Comparison of ENCODE assay signal across 18 cellular contexts in genomic region chr10:100534726-100535125, GRCh38. TPM values are rescaled to one million over a fixed set of nuclear protein-coding genes. Genes with fewer than 3 reads are reported as not detected.
A peak's percentile ranks its signal among the peaks of the same experiment; 100 is the strongest.
DNase-seq lines count a peak whose midpoint lies in the region; ATAC-seq, FAIRE-seq and TF ChIP-seq lines count a peak whose summit lies in the region.
"Had no signal": no experiment of that assay in that cellular context is flagged by ENCODE, and none has a peak within 500 bp of the region (broad histone marks: within the 10 kb centered on the region; RNA-seq: fewer than 3 reads in every experiment).

No MANE protein-coding gene starts in this region.

- H3K79me2 ChIP-seq in HepG2 (ENCODE audit: insufficient read depth, low read length) (peaks cover 35% of the 10 kb centered on the region), K562 (ENCODE audit: control insufficient read depth, insufficient read depth, low read length) (peaks cover 30% of the 10 kb centered on the region)

- DNase-seq in HepG2 (ENCODE audit: low spot score) (no peak), right lobe of liver (no peak), NAMALWA (ENCODE audit: low spot score) (peak; percentile 28), K562 (ENCODE audit: extremely low read depth in 1 of 4, low spot score in 3 of 4) (no peak), NCI-H1105 treated with DMSO at 0.1 percent for 48 hours (lab: John Stamatoyannopoulos, UW) (no peak)
- DNase-seq: activated T-cell treated with anti-CD3 and anti-CD28 coated beads for 4 hours; AML-193; DMS153; effector CD4-positive, alpha-beta T cell; MG63; NCI-H2081; NCI-H748 treated with DMSO at 0.1 percent for 48 hours; stimulated activated CD4-positive, alpha-beta T cell treated with anti-CD3 and anti-CD28 coated beads, Interleukin-12 subunit alpha, Interleukin-12 subunit beta, amount 100 ng/mL, for 4 hours; T-helper 2 cell had no signal

- H2AFZ ChIP-seq in HepG2 (ENCODE audit: low read length) (peak overlapping the region; percentile 97), K562 (ENCODE audit: low read depth, low read length) (peak overlapping the region; percentile 96)

- TF ChIP-seq EP300 in HepG2 (IDR thresholded peaks at IDR 0.05; ENCODE audit: low read depth in 2 of 2, low read length in 2 of 2) (no peak), HepG2 (CRISPR knock-in tag; IDR thresholded peaks at IDR 0.05; ENCODE audit: borderline replicate concordance) (no peak), K562 (IDR thresholded peaks at IDR 0.05; ENCODE audit: low read length) (no peak)

- no peak overlapping the region for H3K9ac ChIP-seq in HepG2 (ENCODE audit: insufficient read depth, low read depth, low read length)
- H3K9ac ChIP-seq in K562 (ENCODE audit: insufficient read depth in 1 of 2, low read depth in 2 of 2, low read length in 2 of 2) = no peak overlapping the region

- TF ChIP-seq POLR2A in HepG2 (IDR thresholded peaks at IDR 0.05; ENCODE audit: insufficient read depth in 1 of 2, low read depth in 2 of 2, low read length in 2 of 2) (no peak), right lobe of liver (IDR thresholded peaks at IDR 0.05) (no peak), K562 (conservative IDR thresholded peaks at IDR 0.05) (no peak)

- H3K4me2 ChIP-seq in HepG2 (ENCODE audit: low read depth, low read length) = peak overlapping the region; percentile 81; the same call in 1 of the 2 replicates
- H3K4me2 ChIP-seq in K562 (ENCODE audit: insufficient read depth, low read length) = no peak overlapping the region; the same call in 1 of the 2 replicates

- no peak for FAIRE-seq in HepG2 (lab: Jason Lieb, UNC)
- no peak for FAIRE-seq in K562 (lab: Jason Lieb, UNC)

- H3K9me1 ChIP-seq in K562 (ENCODE audit: control insufficient read depth, insufficient read depth, low read length) = no peaks in the 10 kb centered on the region

- intact Hi-C loops in HepG2 (cut with micrococcal nuclease; ENCODE audit: unreplicated experiment) (no loop called here), right lobe of liver (cut with DNase I) (no loop called here), K562 (cut with micrococcal nuclease) (no loop called here)

- BruUV-seq in HepG2 (replicated peaks; lab: Mats Ljungman, UMichigan) (no TSS peak), K562 (replicated peaks; lab: Mats Ljungman, UMichigan) (no TSS peak)

- TF ChIP-seq RAD21 in HepG2 (CRISPR knock-in tag; IDR thresholded peaks at IDR 0.05) (no peak), K562 (CRISPR knock-in tag; conservative IDR thresholded peaks at IDR 0.05 in 1 of 2, IDR thresholded peaks at IDR 0.05 in 1 of 2) (no peak)

- H3K4me1 ChIP-seq in HepG2 (ENCODE audit: insufficient read depth, low read length) (peaks cover 41% of the 10 kb centered on the region), right lobe of liver (peaks cover 0 to 17% (median 4%) of the 10 kb centered on the region in 4 donors), K562 (replicated peaks in 1 of 2; ENCODE audit: control insufficient read depth in 2 of 2, insufficient read depth in 2 of 2, low read length in 2 of 2) (peaks cover 0 to 8% of the 10 kb centered on the region in 2 experiments; a peak in 3 of 5 replicates)

- peaks cover 4 to 20% of the 10 kb centered on the region in 2 experiments for H3K36me3 ChIP-seq in HepG2 (replicated peaks in 1 of 2; ENCODE audit: control insufficient read depth in 1 of 2, insufficient read depth in 2 of 2, low read length in 2 of 2)
- peaks cover 0 to 10% (median 4%) of the 10 kb centered on the region in 4 donors for H3K36me3 ChIP-seq in right lobe of liver
- H3K36me3 ChIP-seq in K562 (ENCODE audit: control insufficient read depth, insufficient read depth, low read length) = peaks cover 17% of the 10 kb centered on the region

- POLR2A ChIA-PET in HepG2 (lab: Yijun Ruan, JAX) = interaction anchor here (1.0 to 1.4 kb wide), 5 partner anchors 16 to 341 kb away, joined by 3 to 22 read pairs (median 3); no protein-coding TSS in a partner anchor
- POLR2A ChIA-PET in K562 (lab: Yijun Ruan, JAX) = interaction anchor here (0.7 to 1.0 kb wide), 2 partner anchors 10 to 161 kb away, joined by 3 to 4 read pairs; no protein-coding TSS in a partner anchor

- ATAC-seq in HepG2 (no peak), right lobe of liver (no peak), K562 (no peak), HG03521 (IDR thresholded peaks at IDR 0.05; ENCODE audit: unreplicated experiment) (no peak), GM21723 (IDR thresholded peaks at IDR 0.05; ENCODE audit: unreplicated experiment) (no peak), GM19023 (IDR thresholded peaks at IDR 0.05; ENCODE audit: unreplicated experiment) (no peak)

- no peak for TF ChIP-seq CTCF in HepG2 (CRISPR knock-in tag; IDR thresholded peaks at IDR 0.05)
- no peak for TF ChIP-seq CTCF in right lobe of liver (IDR thresholded peaks at IDR 0.05)
- no peak for TF ChIP-seq CTCF in K562 (IDR thresholded peaks at IDR 0.05 in 2 of 3, conservative IDR thresholded peaks at IDR 0.05 in 1 of 3; ENCODE audit: insufficient read depth in 2 of 3, low read depth in 1 of 3, low read length in 3 of 3)

- H3K27me3 ChIP-seq in HepG2 (ENCODE audit: control insufficient read depth in 1 of 2, insufficient read depth in 2 of 2, low read length in 2 of 2) (no peaks in the 10 kb centered on the region; a peak in 1 of 5 replicates), right lobe of liver (no peaks in the 10 kb centered on the region), K562 (ENCODE audit: control insufficient read depth in 2 of 2, insufficient read depth in 2 of 2, low read length in 2 of 2) (no peaks in the 10 kb centered on the region)
- H3K27me3 ChIP-seq: cardiac muscle cell, MG63 had no signal

- no peak overlapping the region for H3K4me3 ChIP-seq in HepG2 (replicated peaks in 1 of 3; ENCODE audit: insufficient read depth in 1 of 3, low read depth in 2 of 3, low read length in 3 of 3)
- H3K4me3 ChIP-seq in right lobe of liver = no peak overlapping the region
- no peak overlapping the region for H3K4me3 ChIP-seq in K562

- H3K27ac ChIP-seq in HepG2 (ENCODE audit: extremely low read length, insufficient read depth, low read length) (no peak overlapping the region), right lobe of liver (no peak overlapping the region), K562 (ENCODE audit: extremely low read depth, low read depth, low read length) (no peak overlapping the region)
- H3K27ac ChIP-seq: cardiac muscle cell had no signal

- in situ Hi-C loops in HepG2 (cut with HindIII; ENCODE audit: extremely low pct_ligation_motif_present, low pct_unique_long_range_greater_than_20kb) = no loop called here
- in situ Hi-C loops in K562 (cut with MboI) = no loop called here

- H4K20me1 ChIP-seq in HepG2 (ENCODE audit: insufficient read depth, low read length) (no peaks in the 10 kb centered on the region), K562 (replicated peaks; ENCODE audit: control insufficient read depth, insufficient read depth, low read length) (no peaks in the 10 kb centered on the region)

- 14% methylated on average over 2 of the region's 2 CpGs for WGBS in HepG2 (ENCODE audit: low lambda C conversion rate)
- WGBS in right lobe of liver (ENCODE audit: insufficient coverage, low coverage, low lambda C conversion rate, missing lambda C conversion rate) = 30% methylated on average over 2 of the region's 2 CpGs
- 9% methylated on average over 2 of the region's 2 CpGs for WGBS in K562 (ENCODE audit: insufficient coverage, low coverage, missing lambda C conversion rate)

- no peaks in the 10 kb centered on the region for H3K9me3 ChIP-seq in HepG2 (ENCODE audit: low read length)
- no peaks in the 10 kb centered on the region for H3K9me3 ChIP-seq in right lobe of liver
- no peaks in the 10 kb centered on the region; the same call in 1 of the 2 replicates for H3K9me3 ChIP-seq in K562 (replicated peaks; ENCODE audit: control insufficient read depth, insufficient read depth, low read depth, low read length)
- H3K9me3 ChIP-seq: MG63 had no signal

- CTCF ChIA-PET in HepG2 (lab: Yijun Ruan, JAX; ENCODE audit: low intra/inter-chr PET ratio, low total read pairs) = no interaction called here
- CTCF ChIA-PET in K562 (lab: Yijun Ruan, JAX; ENCODE audit: low intra/inter-chr PET ratio) = no interaction called here

RNA-seq across cellular contexts. Expression of gene HIF1AN, which starts 1.0 kb away (rescaled TPM):
- total RNA-seq in HepG2 (2016; rRNA removed; fragmentation: Illumina TruSeq; extraction: Trizol) = 10.7 and 14.9 TPM in 2 replicates
- total RNA-seq in HepG2 (2016; cell fraction: cytosol; rRNA removed; fragmentation: Illumina TruSeq; extraction: Trizol; ENCODE audit: low read depth) = 1.8 and 3.2 TPM in 2 replicates
- total RNA-seq in HepG2 (2016; cell fraction: insoluble cytoplasmic fraction; rRNA removed; fragmentation: Illumina TruSeq; extraction: Trizol) = 9.8 and 13.6 TPM in 2 replicates
- total RNA-seq in HepG2 (2016; cell fraction: membrane; rRNA removed; fragmentation: Illumina TruSeq; extraction: Trizol) = 5.8 TPM in 2 replicates
- 13.2 and 14.7 TPM in 2 replicates for total RNA-seq in HepG2 (2016; cell fraction: nucleus; rRNA removed; fragmentation: Illumina TruSeq; extraction: Trizol)
- polyA plus RNA-seq in HepG2 (2011; rRNA removed) = 8.0 and 8.6 TPM in 2 replicates
- 4.9 and 6.1 TPM in 2 replicates for polyA plus RNA-seq in HepG2 (2011; cell fraction: cytosol; rRNA removed)
- polyA plus RNA-seq in HepG2 (2011; cell fraction: nucleus; rRNA removed) = 14.4 and 18.5 TPM in 2 replicates
- polyA plus RNA-seq in HepG2 (2012) = 23.1 and 33.4 TPM in 2 replicates
- polyA plus RNA-seq in HepG2 (2016; cell fraction: cytosol; fragmentation: Illumina TruSeq; extraction: Trizol; ENCODE audit: low read depth) = 3.9 TPM in 2 replicates
- 25.9 and 28.8 TPM in 2 replicates for polyA plus RNA-seq in HepG2 (2016; cell fraction: insoluble cytoplasmic fraction; fragmentation: Illumina TruSeq; extraction: Trizol; ENCODE audit: low read depth)
- polyA plus RNA-seq in HepG2 (2016; cell fraction: membrane; fragmentation: Illumina TruSeq; extraction: Trizol; ENCODE audit: low read depth) = 5.7 and 6.4 TPM in 2 replicates
- polyA plus RNA-seq in HepG2 (2016; cell fraction: nucleus; fragmentation: Illumina TruSeq; extraction: Trizol; ENCODE audit: insufficient read depth, low read depth) = 26.1 and 28.9 TPM in 2 replicates
- polyA minus RNA-seq in HepG2 (2011; rRNA and poly(A)+ RNA removed; ENCODE audit: low replicate concordance) = 22.3 TPM in 2 replicates
- polyA minus RNA-seq in HepG2 (2011; cell fraction: cytosol; rRNA and poly(A)+ RNA removed) = 6.8 and 7.3 TPM in 2 replicates
- 19.8 and 25.9 TPM in 2 replicates for polyA minus RNA-seq in HepG2 (2011; cell fraction: nucleus; rRNA and poly(A)+ RNA removed)
- 10 to 100 TPM in 3 of 6 experiments, 1 to 10 TPM in 3; 4.5 to 13.9 (median 11.3) TPM for total RNA-seq in right lobe of liver
- total RNA-seq in K562 (2011; cell fraction: chromatin; rRNA removed; ENCODE audit: low replicate concordance) = 28.9 and 30.4 TPM in 2 replicates
- 12.9 and 13.3 TPM in 2 replicates for total RNA-seq in K562 (2011; cell fraction: nucleolus; rRNA removed)
- total RNA-seq in K562 (2011; cell fraction: nucleoplasm; rRNA removed) = 23.5 and 34.9 TPM in 2 replicates
- total RNA-seq in K562 (2014; rRNA removed) = 3.1 and 3.8 TPM in 2 replicates
- 11.1 and 14.1 TPM in 2 replicates for total RNA-seq in K562 (2014; rRNA removed; fragmentation: Illumina TruSeq; extraction: Trizol)
- total RNA-seq in K562 (2015; rRNA removed; fragmentation: Illumina TruSeq; extraction: Trizol) = 10.6 and 11.6 TPM in 2 replicates
- total RNA-seq in K562 (2021) = 16.8 and 19.1 TPM in 2 replicates
- 5.1 and 8.5 TPM in 2 replicates for polyA plus RNA-seq in K562 (2011; rRNA removed)
- 3.3 and 4.8 TPM in 2 replicates for polyA plus RNA-seq in K562 (2011; cell fraction: cytosol; rRNA removed)
- 9.0 and 10.7 TPM in 2 replicates for polyA plus RNA-seq in K562 (2011; cell fraction: nucleus; rRNA removed)
- polyA plus RNA-seq in K562 (2012) = 9.0 and 10.2 TPM in 2 replicates
- 6.7 and 7.1 TPM in 2 replicates for polyA plus RNA-seq in K562 (2014; fragmentation: Illumina TruSeq; extraction: Trizol)
- polyA plus RNA-seq in K562 (2014; fragmentation: Nextera tagmentation; extraction: Ambion mirVana) = 1 to 10 TPM; 1.2 to 1.7 TPM
- polyA plus RNA-seq in K562 (2014; rRNA removed) = 4.3 and 6.9 TPM in 2 replicates
- 10.1 and 11.4 TPM in 2 replicates for polyA minus RNA-seq in K562 (2011; rRNA and poly(A)+ RNA removed)
- polyA minus RNA-seq in K562 (2011; cell fraction: cytosol; rRNA and poly(A)+ RNA removed) = 3.3 and 3.6 TPM in 2 replicates
- polyA minus RNA-seq in K562 (2011; cell fraction: nucleus; rRNA and poly(A)+ RNA removed) = 5.3 and 9.0 TPM in 2 replicates

RNA-seq across cellular contexts. Expression of gene NDUFB8, which starts 5.1 kb away (rescaled TPM):
- total RNA-seq in HepG2 (2016; rRNA removed; fragmentation: Illumina TruSeq; extraction: Trizol) (216 and 222 TPM in 2 replicates), right lobe of liver (100 to 1,000 TPM in 3 of 6 experiments, 10 to 100 TPM in 3; 93.6 to 125 (median 99.3) TPM), K562 (2014; rRNA removed) (262 and 285 TPM in 2 replicates), K562 (2014; rRNA removed; fragmentation: Illumina TruSeq; extraction: Trizol) (129 and 131 TPM in 2 replicates), K562 (2015; rRNA removed; fragmentation: Illumina TruSeq; extraction: Trizol) (188 and 199 TPM in 2 replicates), K562 (2021) (146 and 154 TPM in 2 replicates)
- 214 and 229 TPM in 2 replicates for total RNA-seq in HepG2 (2016; cell fraction: cytosol; rRNA removed; fragmentation: Illumina TruSeq; extraction: Trizol; ENCODE audit: low read depth)
- total RNA-seq in HepG2 (2016; cell fraction: insoluble cytoplasmic fraction; rRNA removed; fragmentation: Illumina TruSeq; extraction: Trizol) = 217 and 240 TPM in 2 replicates
- total RNA-seq in HepG2 (2016; cell fraction: membrane; rRNA removed; fragmentation: Illumina TruSeq; extraction: Trizol) = 124 and 145 TPM in 2 replicates
- total RNA-seq in HepG2 (2016; cell fraction: nucleus; rRNA removed; fragmentation: Illumina TruSeq; extraction: Trizol) = 85.9 and 90.2 TPM in 2 replicates
- polyA plus RNA-seq in HepG2 (2011; rRNA removed) (197 and 210 TPM in 2 replicates), K562 (2011; rRNA removed) (176 and 195 TPM in 2 replicates), K562 (2014; fragmentation: Illumina TruSeq; extraction: Trizol) (149 and 201 TPM in 2 replicates), K562 (2014; fragmentation: Nextera tagmentation; extraction: Ambion mirVana) (100 to 1,000 TPM; 307 to 360 TPM), K562 (2014; rRNA removed) (307 and 321 TPM in 2 replicates)
- polyA plus RNA-seq in HepG2 (2011; cell fraction: cytosol; rRNA removed) = 254 and 343 TPM in 2 replicates
- 99.7 and 123 TPM in 2 replicates for polyA plus RNA-seq in HepG2 (2011; cell fraction: nucleus; rRNA removed)
- polyA plus RNA-seq in HepG2 (2012) = 111 and 145 TPM in 2 replicates
- 227 and 238 TPM in 2 replicates for polyA plus RNA-seq in HepG2 (2016; cell fraction: cytosol; fragmentation: Illumina TruSeq; extraction: Trizol; ENCODE audit: low read depth)
- 243 and 299 TPM in 2 replicates for polyA plus RNA-seq in HepG2 (2016; cell fraction: insoluble cytoplasmic fraction; fragmentation: Illumina TruSeq; extraction: Trizol; ENCODE audit: low read depth)
- 128 and 140 TPM in 2 replicates for polyA plus RNA-seq in HepG2 (2016; cell fraction: membrane; fragmentation: Illumina TruSeq; extraction: Trizol; ENCODE audit: low read depth)
- polyA plus RNA-seq in HepG2 (2016; cell fraction: nucleus; fragmentation: Illumina TruSeq; extraction: Trizol; ENCODE audit: insufficient read depth, low read depth) = 156 and 175 TPM in 2 replicates
- polyA minus RNA-seq in HepG2 (2011; rRNA and poly(A)+ RNA removed; ENCODE audit: low replicate concordance) = 152 and 277 TPM in 2 replicates
- 35.1 and 42.8 TPM in 2 replicates for polyA minus RNA-seq in HepG2 (2011; cell fraction: cytosol; rRNA and poly(A)+ RNA removed)
- polyA minus RNA-seq in HepG2 (2011; cell fraction: nucleus; rRNA and poly(A)+ RNA removed) = 39.4 and 47.6 TPM in 2 replicates
- total RNA-seq in K562 (2011; cell fraction: chromatin; rRNA removed; ENCODE audit: low replicate concordance) = 63.2 and 102 TPM in 2 replicates
- 118 and 126 TPM in 2 replicates for total RNA-seq in K562 (2011; cell fraction: nucleolus; rRNA removed)
- total RNA-seq in K562 (2011; cell fraction: nucleoplasm; rRNA removed) = 95.7 and 98.5 TPM in 2 replicates
- 335 and 444 TPM in 2 replicates for polyA plus RNA-seq in K562 (2011; cell fraction: cytosol; rRNA removed)
- polyA plus RNA-seq in K562 (2011; cell fraction: nucleus; rRNA removed) = 122 and 141 TPM in 2 replicates
- polyA plus RNA-seq in K562 (2012) = 130 and 201 TPM in 2 replicates
- 97.2 and 106 TPM in 2 replicates for polyA minus RNA-seq in K562 (2011; rRNA and poly(A)+ RNA removed)
- 29.7 and 38.8 TPM in 2 replicates for polyA minus RNA-seq in K562 (2011; cell fraction: cytosol; rRNA and poly(A)+ RNA removed)
- 31.5 and 44.4 TPM in 2 replicates for polyA minus RNA-seq in K562 (2011; cell fraction: nucleus; rRNA and poly(A)+ RNA removed)

RNA-seq across cellular contexts. Expression of gene SEC31B, which starts 15.1 kb away (rescaled TPM):
- total RNA-seq in HepG2 (2016; rRNA removed; fragmentation: Illumina TruSeq; extraction: Trizol) = 0.56 and 2.0 TPM in 2 replicates
- total RNA-seq in HepG2 (2016; cell fraction: cytosol; rRNA removed; fragmentation: Illumina TruSeq; extraction: Trizol; ENCODE audit: low read depth) = 0.10 and 0.35 TPM in 2 replicates
- 0.28 and 2.1 TPM in 2 replicates for total RNA-seq in HepG2 (2016; cell fraction: insoluble cytoplasmic fraction; rRNA removed; fragmentation: Illumina TruSeq; extraction: Trizol)
- 0.41 and 0.43 TPM in 2 replicates for total RNA-seq in HepG2 (2016; cell fraction: membrane; rRNA removed; fragmentation: Illumina TruSeq; extraction: Trizol)
- 3.6 and 4.9 TPM in 2 replicates for total RNA-seq in HepG2 (2016; cell fraction: nucleus; rRNA removed; fragmentation: Illumina TruSeq; extraction: Trizol)
- polyA plus RNA-seq in HepG2 (2011; rRNA removed) = 8.3 and 9.0 TPM in 2 replicates
- 1.0 and 1.1 TPM in 2 replicates for polyA plus RNA-seq in HepG2 (2011; cell fraction: cytosol; rRNA removed)
- 61.2 and 63.8 TPM in 2 replicates for polyA plus RNA-seq in HepG2 (2011; cell fraction: nucleus; rRNA removed)
- polyA plus RNA-seq in HepG2 (2012) = 4.3 and 7.1 TPM in 2 replicates
- polyA plus RNA-seq in HepG2 (2016; cell fraction: cytosol; fragmentation: Illumina TruSeq; extraction: Trizol; ENCODE audit: low read depth) = 0.03 and 0.17 TPM in 2 replicates
- polyA plus RNA-seq in HepG2 (2016; cell fraction: insoluble cytoplasmic fraction; fragmentation: Illumina TruSeq; extraction: Trizol; ENCODE audit: low read depth) = 0.17 and 0.28 TPM in 2 replicates
- 0.06 TPM in 1 of 2 replicates, not detected in the other for polyA plus RNA-seq in HepG2 (2016; cell fraction: membrane; fragmentation: Illumina TruSeq; extraction: Trizol; ENCODE audit: low read depth)
- 12.1 and 14.5 TPM in 2 replicates for polyA plus RNA-seq in HepG2 (2016; cell fraction: nucleus; fragmentation: Illumina TruSeq; extraction: Trizol; ENCODE audit: insufficient read depth, low read depth)
- 5.4 and 6.4 TPM in 2 replicates for polyA minus RNA-seq in HepG2 (2011; rRNA and poly(A)+ RNA removed; ENCODE audit: low replicate concordance)
- polyA minus RNA-seq in HepG2 (2011; cell fraction: cytosol; rRNA and poly(A)+ RNA removed) = not detected in 2 replicates
- 16.1 and 18.5 TPM in 2 replicates for polyA minus RNA-seq in HepG2 (2011; cell fraction: nucleus; rRNA and poly(A)+ RNA removed)
- 1 to 10 TPM; 2.4 to 9.1 (median 4.7) TPM for total RNA-seq in right lobe of liver
- total RNA-seq in K562 (2011; cell fraction: chromatin; rRNA removed; ENCODE audit: low replicate concordance) = 69.2 and 102 TPM in 2 replicates
- total RNA-seq in K562 (2011; cell fraction: nucleolus; rRNA removed) = 39.9 and 43.8 TPM in 2 replicates
- 50.3 and 57.0 TPM in 2 replicates for total RNA-seq in K562 (2011; cell fraction: nucleoplasm; rRNA removed)
- total RNA-seq in K562 (2014; rRNA removed) = 0.91 and 1.3 TPM in 2 replicates
- 1.5 and 1.6 TPM in 2 replicates for total RNA-seq in K562 (2014; rRNA removed; fragmentation: Illumina TruSeq; extraction: Trizol)
- total RNA-seq in K562 (2015; rRNA removed; fragmentation: Illumina TruSeq; extraction: Trizol) = 1.2 and 1.5 TPM in 2 replicates
- 4.2 and 4.6 TPM in 2 replicates for total RNA-seq in K562 (2021)
- polyA plus RNA-seq in K562 (2011; rRNA removed) = 7.0 and 14.6 TPM in 2 replicates
- 2.5 and 4.6 TPM in 2 replicates for polyA plus RNA-seq in K562 (2011; cell fraction: cytosol; rRNA removed)
- 107 and 125 TPM in 2 replicates for polyA plus RNA-seq in K562 (2011; cell fraction: nucleus; rRNA removed)
- 4.4 and 17.7 TPM in 2 replicates for polyA plus RNA-seq in K562 (2012)
- 3.4 and 5.1 TPM in 2 replicates for polyA plus RNA-seq in K562 (2014; fragmentation: Illumina TruSeq; extraction: Trizol)
- polyA plus RNA-seq in K562 (2014; fragmentation: Nextera tagmentation; extraction: Ambion mirVana) = 1 to 10 TPM; 1.2 to 2.4 TPM
- polyA plus RNA-seq in K562 (2014; rRNA removed) = 5.9 and 7.2 TPM in 2 replicates
- 4.2 and 4.7 TPM in 2 replicates for polyA minus RNA-seq in K562 (2011; rRNA and poly(A)+ RNA removed)
- polyA minus RNA-seq in K562 (2011; cell fraction: cytosol; rRNA and poly(A)+ RNA removed) = 1.0 and 1.1 TPM in 2 replicates
- polyA minus RNA-seq in K562 (2011; cell fraction: nucleus; rRNA and poly(A)+ RNA removed) = 12.0 and 18.8 TPM in 2 replicates
